In the genomic region with DNA sequence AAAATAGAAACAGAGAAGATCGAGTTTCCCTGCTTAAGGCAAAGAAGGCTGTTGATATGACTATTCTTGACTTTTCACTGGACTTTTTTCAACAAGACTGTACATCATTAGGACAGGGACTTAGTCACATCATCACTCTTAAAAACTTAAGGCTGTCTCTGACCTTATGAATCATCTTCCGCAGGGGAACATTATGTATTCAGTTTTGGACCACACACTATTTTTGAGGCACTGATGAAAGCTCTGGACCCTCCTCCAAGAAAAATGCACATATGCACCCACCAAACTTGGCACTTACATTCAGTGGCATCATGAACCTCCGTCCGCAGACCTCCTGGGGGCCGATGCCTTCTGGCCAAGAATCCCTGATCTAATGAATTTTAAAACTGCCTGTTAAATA, we compare ENCODE assay signal across 20 cellular contexts.
DNase-seq lines count a peak whose midpoint lies in the region; ATAC-seq and TF ChIP-seq lines count a peak whose summit lies in the region.
"Had no signal": no experiment of that assay in that cellular context is flagged by ENCODE, and none has a peak within 500 bp of the region (broad histone marks: within the 10 kb centered on the region; RNA-seq: fewer than 3 reads in every experiment).

No MANE protein-coding gene starts in this region.

- no peak overlapping the region for H3K4ac ChIP-seq in neuronal stem cell (ENCODE audit: low read length)

- H3K4me2 ChIP-seq in neuronal stem cell (ENCODE audit: insufficient read depth, low read length, poor library complexity, severe bottlenecking) = no peak overlapping the region
- H3K4me2 ChIP-seq: BLaER1 had no signal

- no peak overlapping the region for H4K91ac ChIP-seq in neuronal stem cell (ENCODE audit: low read depth, low read length, poor library complexity)

- H3K27ac ChIP-seq in brain microvascular endothelial cell (peak overlapping the region; percentile 51), left lung (no peak overlapping the region), neuronal stem cell (replicated peaks; ENCODE audit: low read length) (no peak overlapping the region)
- H3K27ac ChIP-seq: neutrophil had no signal

- no CpG with 5 or more reads among the region's 5 CpGs for WGBS in neuronal stem cell (ENCODE audit: extremely low coverage in 2 of 2, insufficient read length in 2 of 2, insufficient replicate concordance in 1 of 2), 2 donors

- H3K9me3 ChIP-seq in left lung (no peaks in the 10 kb centered on the region), neuronal stem cell (replicated peaks in 1 of 2; ENCODE audit: control insufficient read depth in 2 of 2, insufficient read depth in 1 of 2, low read depth in 1 of 2, low read length in 2 of 2) (no peaks in the 10 kb centered on the region)
- H3K9me3 ChIP-seq: neutrophil had no signal

- no peak overlapping the region for H2AFZ ChIP-seq in neuronal stem cell (ENCODE audit: low read length)

- no peak overlapping the region for H2AK5ac ChIP-seq in neuronal stem cell (ENCODE audit: low read depth, low read length)

- no peak overlapping the region for H3K18ac ChIP-seq in neuronal stem cell (ENCODE audit: low read length)

- no peak overlapping the region for H2BK12ac ChIP-seq in neuronal stem cell (ENCODE audit: low read length)

- no peak overlapping the region for H2BK5ac ChIP-seq in neuronal stem cell (ENCODE audit: low read length)

- no peak overlapping the region for H3K14ac ChIP-seq in neuronal stem cell (ENCODE audit: low read length)

- DNase-seq in GM03348 (ENCODE audit: low spot score) (peak; percentile 47), brain microvascular endothelial cell (peak; percentile 39), left lung (no peak), stromal cell of bone marrow (ENCODE audit: low read depth) (peak; percentile 70), neuronal stem cell (ENCODE audit: low spot score) (no peak), nucleus accumbens (lab: John Stamatoyannopoulos, UW) (no peak)
- DNase-seq in activated CD8-positive, alpha-beta memory T cell treated with anti-CD3 and anti-CD28 coated beads, Interleukin-2, amount 10 ng/mL, durations not matched to agents 7 days and 5 days = no peak
- DNase-seq: activated CD4-positive, alpha-beta T cell treated with anti-CD3 and anti-CD28 coated beads for 36 hours; endodermal cell; head of caudate nucleus; Karpas-422; NCI-H1436 treated with DMSO at 0.1 percent for 48 hours; NCI-H2227 treated with DMSO at 0.1 percent for 48 hours had no signal

- no peak overlapping the region for H2BK15ac ChIP-seq in neuronal stem cell (ENCODE audit: low read length)

- H4K8ac ChIP-seq in neuronal stem cell (ENCODE audit: low read depth, low read length) = no peak overlapping the region

- no peak overlapping the region for H3K9ac ChIP-seq in neuronal stem cell (ENCODE audit: low read depth, low read length, poor library complexity)
- H3K9ac ChIP-seq: BLaER1 had no signal

- H3K36me3 ChIP-seq in brain microvascular endothelial cell (replicated peaks) = peaks cover 15% of the 10 kb centered on the region
- no peaks in the 10 kb centered on the region for H3K36me3 ChIP-seq in left lung
- H3K36me3 ChIP-seq in neuronal stem cell (replicated peaks in 1 of 2; ENCODE audit: control insufficient read depth in 2 of 2, insufficient read depth in 2 of 2, low read length in 2 of 2) = no peaks in the 10 kb centered on the region
- H3K36me3 ChIP-seq: neutrophil had no signal

- no peak overlapping the region for H2BK120ac ChIP-seq in neuronal stem cell (ENCODE audit: low read depth, low read length)

- ATAC-seq in left lung = peak; percentile 58
- no peak for ATAC-seq in activated CD4-positive, CD25-positive, alpha-beta regulatory T cell treated with anti-CD3 and anti-CD28 coated beads, Interleukin-2, amount 50 U/mL, for 24 hours
- ATAC-seq in activated CD8-positive, alpha-beta memory T cell treated with anti-CD3 and anti-CD28 coated beads, Interleukin-2, amount 10 ng/mL, durations not matched to agents 7 days and 5 days = no peak
- ATAC-seq: activated CD4-positive, alpha-beta T cell treated with anti-CD3 and anti-CD28 coated beads for 36 hours; Right ventricle myocardium inferior; stimulated activated effector memory CD8-positive, alpha-beta T cell treated with anti-CD3 and anti-CD28 coated beads, Interleukin-12 subunit alpha, Interleukin-12 subunit beta, amount 100 ng/mL, for 72 hours had no signal

- H3K4me1 ChIP-seq in left lung = peaks cover 6% of the 10 kb centered on the region in 2 donors
- H3K4me1 ChIP-seq in neuronal stem cell (ENCODE audit: control insufficient read depth in 2 of 2, insufficient read depth in 1 of 2, low read depth in 1 of 2, low read length in 2 of 2) = peaks cover 0 to 3% of the 10 kb centered on the region in 2 donors

- peaks cover 16% of the 10 kb centered on the region for H3K27me3 Mint-ChIP-seq in activated CD8-positive, alpha-beta memory T cell treated with anti-CD3 and anti-CD28 coated beads, Interleukin-2, amount 10 ng/mL, durations not matched to agents 7 days and 5 days
- H3K27me3 Mint-ChIP-seq: activated naive CD4-positive, alpha-beta T cell treated with anti-CD3 and anti-CD28 coated beads, Interleukin-2, amount 50 U/mL, for 24 hours had no signal

- in situ Hi-C loops in brain microvascular endothelial cell (cut with HindIII; ENCODE audit: low pct_ligation_motif_present, low sequenced_read_pairs) = no loop called here

- no peak overlapping the region for H3K23ac ChIP-seq in neuronal stem cell (ENCODE audit: low read depth, low read length, poor library complexity)

- TF ChIP-seq CTCF in brain microvascular endothelial cell (IDR thresholded peaks at IDR 0.05; ENCODE audit: low read depth, low read length, missing control alignments) (no peak), left lung (IDR thresholded peaks at IDR 0.05) (no peak)

- H3K27me3 ChIP-seq in brain microvascular endothelial cell (replicated peaks) (no peaks in the 10 kb centered on the region), left lung (no peaks in the 10 kb centered on the region), neuronal stem cell (ENCODE audit: control insufficient read depth in 3 of 3, insufficient read depth in 3 of 3, low read depth in 1 of 3, low read length in 3 of 3) (no peaks in the 10 kb centered on the region)
- H3K27me3 ChIP-seq: BLaER1 had no signal

- H3K9me3 Mint-ChIP-seq in activated CD8-positive, alpha-beta memory T cell treated with anti-CD3 and anti-CD28 coated beads, Interleukin-2, amount 10 ng/mL, durations not matched to agents 7 days and 5 days (ENCODE audit: low read depth) = no peaks in the 10 kb centered on the region
- H3K9me3 Mint-ChIP-seq: activated naive CD4-positive, alpha-beta T cell treated with anti-CD3 and anti-CD28 coated beads, Interleukin-2, amount 50 U/mL, for 24 hours; endodermal cell; memory B cell; stimulated activated effector memory CD8-positive, alpha-beta T cell treated with anti-CD3 and anti-CD28 coated beads, Interleukin-12 subunit alpha, Interleukin-12 subunit beta, amount 100 ng/mL, for 72 hours had no signal

- H3K4me3 ChIP-seq in brain microvascular endothelial cell (ENCODE audit: low read depth, low read length) (no peak overlapping the region), left lung (no peak overlapping the region), neuronal stem cell (ENCODE audit: low read length in 2 of 2) (no peak overlapping the region)
- H3K4me3 ChIP-seq: BLaER1 had no signal

- H3K79me1 ChIP-seq in neuronal stem cell (ENCODE audit: low read depth, low read length) = no peaks in the 10 kb centered on the region

- no peak overlapping the region for H3K27ac Mint-ChIP-seq in activated CD8-positive, alpha-beta memory T cell treated with anti-CD3 and anti-CD28 coated beads, Interleukin-2, amount 10 ng/mL, durations not matched to agents 7 days and 5 days
- H3K27ac Mint-ChIP-seq: activated CD4-positive, alpha-beta T cell treated with anti-CD3 and anti-CD28 coated beads for 36 hours; activated naive CD4-positive, alpha-beta T cell treated with anti-CD3 and anti-CD28 coated beads, Interleukin-2, amount 50 U/mL, for 24 hours; endodermal cell; memory B cell; stimulated activated effector memory CD8-positive, alpha-beta T cell treated with anti-CD3 and anti-CD28 coated beads, Interleukin-12 subunit alpha, Interleukin-12 subunit beta, amount 100 ng/mL, for 72 hours had no signal

- no peaks in the 10 kb centered on the region for H3K36me3 Mint-ChIP-seq in activated CD8-positive, alpha-beta memory T cell treated with anti-CD3 and anti-CD28 coated beads, Interleukin-2, amount 10 ng/mL, durations not matched to agents 7 days and 5 days
- H3K36me3 Mint-ChIP-seq: activated naive CD4-positive, alpha-beta T cell treated with anti-CD3 and anti-CD28 coated beads, Interleukin-2, amount 50 U/mL, for 24 hours; memory B cell; stimulated activated effector memory CD8-positive, alpha-beta T cell treated with anti-CD3 and anti-CD28 coated beads, Interleukin-12 subunit alpha, Interleukin-12 subunit beta, amount 100 ng/mL, for 72 hours had no signal

- H3K4me3 Mint-ChIP-seq in activated CD8-positive, alpha-beta memory T cell treated with anti-CD3 and anti-CD28 coated beads, Interleukin-2, amount 10 ng/mL, durations not matched to agents 7 days and 5 days = no peak overlapping the region
- H3K4me3 Mint-ChIP-seq: activated CD4-positive, alpha-beta T cell treated with anti-CD3 and anti-CD28 coated beads for 36 hours; activated naive CD4-positive, alpha-beta T cell treated with anti-CD3 and anti-CD28 coated beads, Interleukin-2, amount 50 U/mL, for 24 hours; endodermal cell; memory B cell; stimulated activated effector memory CD8-positive, alpha-beta T cell treated with anti-CD3 and anti-CD28 coated beads, Interleukin-12 subunit alpha, Interleukin-12 subunit beta, amount 100 ng/mL, for 72 hours had no signal

- intact Hi-C loops in left lung (cut with DNase I) = no loop called here

- CTCF ChIA-PET in activated CD8-positive, alpha-beta memory T cell treated with anti-CD3 and anti-CD28 coated beads, Interleukin-2, amount 10 ng/mL, durations not matched to agents 7 days and 5 days (lab: Charles Lee) = no interaction called here

- no peaks in the 10 kb centered on the region for H3K4me1 Mint-ChIP-seq in activated CD8-positive, alpha-beta memory T cell treated with anti-CD3 and anti-CD28 coated beads, Interleukin-2, amount 10 ng/mL, durations not matched to agents 7 days and 5 days
- H3K4me1 Mint-ChIP-seq: stimulated activated effector memory CD8-positive, alpha-beta T cell treated with anti-CD3 and anti-CD28 coated beads, Interleukin-12 subunit alpha, Interleukin-12 subunit beta, amount 100 ng/mL, for 72 hours had no signal

Comparison
In these comparisons a context has a peak if more than half of its experiments do, and no peak if none do; other contexts are left out.
1. DNase-seq: peak in GM03348 (single experiment), brain microvascular endothelial cell (single experiment) and stromal cell of bone marrow (single experiment); none in left lung (0 of 2), neuronal stem cell (single experiment), nucleus accumbens (0 of 56) and activated CD8-positive, alpha-beta memory T cell treated with anti-CD3 and anti-CD28 coated beads, Interleukin-2, amount 10 ng/mL, durations not matched to agents 7 days and 5 days (single experiment).